ENCODE assay signal across 1 cellular context in the genomic region with DNA sequence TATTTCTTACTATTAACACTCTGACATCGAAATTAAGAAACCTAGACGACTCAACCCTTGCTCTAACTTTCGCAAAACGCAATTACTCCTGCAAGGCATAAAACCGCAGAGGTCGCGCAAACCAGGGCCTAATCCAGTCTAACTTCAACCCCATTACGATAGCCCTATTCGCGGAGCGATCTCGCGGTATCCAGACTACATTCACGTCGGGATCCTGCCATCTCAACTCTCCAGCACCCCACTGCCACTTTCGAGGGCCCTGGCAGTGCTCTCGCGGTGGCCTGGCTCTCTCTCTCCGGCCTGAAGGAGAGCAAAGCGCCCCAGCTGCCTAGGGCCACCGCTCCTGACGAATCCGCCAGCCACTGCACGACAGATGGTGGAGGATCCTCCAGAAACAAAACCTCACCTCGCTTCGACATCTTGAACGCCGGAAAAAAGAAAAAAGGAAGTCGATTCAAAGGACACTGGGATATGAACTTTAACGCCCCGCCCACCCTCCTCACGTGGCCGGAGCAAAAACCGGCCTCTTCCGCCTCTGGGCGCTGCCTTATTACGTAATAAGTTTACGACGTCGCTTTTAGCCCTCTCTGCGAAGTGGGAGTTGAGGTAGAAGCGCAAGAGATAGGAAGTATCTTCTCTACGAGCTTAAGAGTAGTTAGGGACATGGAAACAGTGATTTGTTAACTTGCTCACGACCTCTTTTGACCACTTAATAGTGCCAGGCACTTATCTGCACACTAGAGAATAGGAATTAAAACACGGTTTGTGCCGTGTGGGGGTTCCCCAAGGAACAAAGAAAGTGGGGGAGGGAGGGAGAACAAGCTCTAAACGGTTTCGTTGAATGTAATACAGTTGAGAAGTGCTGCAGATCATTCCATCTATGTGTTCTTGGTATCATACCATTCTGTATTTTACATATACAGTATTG.
A peak's percentile ranks its signal among the peaks of the same experiment; 100 is the strongest.
TF ChIP-seq lines count a peak whose summit lies in the region.

Gene RPL23 (minus strand): TSS at position 430 of the 928 bp plus-strand sequence. CDS start 11 bp downstream, at position 419.

TF ChIP-seq in K562, 482 proteins besides CTCF, POLR2A, EP300 and RAD21 (continued from another document and continues in another):
- TF ChIP-seq ZNF23 (CRISPR knock-in tag; IDR thresholded peaks at IDR 0.05): no peak
- no peak for TF ChIP-seq ATF6 (CRISPR knock-in tag; IDR thresholded peaks at IDR 0.05)
- TF ChIP-seq ZNF184 (CRISPR knock-in tag; IDR thresholded peaks at IDR 0.05): no peak
- peak; percentile 67; the same call in 1 of the 2 replicates for TF ChIP-seq TRIM28 (IDR thresholded peaks at IDR 0.05)
- peak in 1 of 2 experiments; percentile 54 for TF ChIP-seq E2F6 (IDR thresholded peaks at IDR 0.05; ENCODE audit: borderline replicate concordance in 1 of 2, extremely low read depth in 1 of 2, insufficient read depth in 1 of 2, insufficient read length in 1 of 2, low read depth in 1 of 2, low read length in 1 of 2, poor library complexity in 1 of 2, severe bottlenecking in 1 of 2)
- TF ChIP-seq, protein P1, sequence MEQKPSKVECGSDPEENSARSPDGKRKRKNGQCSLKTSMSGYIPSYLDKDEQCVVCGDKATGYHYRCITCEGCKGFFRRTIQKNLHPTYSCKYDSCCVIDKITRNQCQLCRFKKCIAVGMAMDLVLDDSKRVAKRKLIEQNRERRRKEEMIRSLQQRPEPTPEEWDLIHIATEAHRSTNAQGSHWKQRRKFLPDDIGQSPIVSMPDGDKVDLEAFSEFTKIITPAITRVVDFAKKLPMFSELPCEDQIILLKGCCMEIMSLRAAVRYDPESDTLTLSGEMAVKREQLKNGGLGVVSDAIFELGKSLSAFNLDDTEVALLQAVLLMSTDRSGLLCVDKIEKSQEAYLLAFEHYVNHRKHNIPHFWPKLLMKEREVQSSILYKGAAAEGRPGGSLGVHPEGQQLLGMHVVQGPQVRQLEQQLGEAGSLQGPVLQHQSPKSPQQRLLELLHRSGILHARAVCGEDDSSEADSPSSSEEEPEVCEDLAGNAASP (IDR thresholded peaks at IDR 0.05): no peak
- no peak for TF ChIP-seq ZNF274 (IDR thresholded peaks at IDR 0.05; ENCODE audit: borderline replicate concordance, low read depth, low read length)
- TF ChIP-seq MTA3 (IDR thresholded peaks at IDR 0.05; ENCODE audit: borderline replicate concordance): peak; percentile 75
- TF ChIP-seq NR2C2 (CRISPR knock-in tag; IDR thresholded peaks at IDR 0.05): no peak
- peak; percentile 97 for TF ChIP-seq NR2C2 (tag; IDR thresholded peaks at IDR 0.05)
- peak; percentile 95 for TF ChIP-seq CHD2 (IDR thresholded peaks at IDR 0.05; ENCODE audit: low read depth, low read length)
- TF ChIP-seq ZNF175 (CRISPR knock-in tag; IDR thresholded peaks at IDR 0.05; ENCODE audit: low read depth): peak; percentile 29; the same call in 1 of the 2 replicates
- no peak for TF ChIP-seq SREBF1 (IDR thresholded peaks at IDR 0.05; ENCODE audit: borderline replicate concordance, low read depth, low read length)
- peak; percentile 80 for TF ChIP-seq CREB3L1 (IDR thresholded peaks at IDR 0.05; ENCODE audit: borderline replicate concordance, low read depth)
- TF ChIP-seq, protein P2, sequence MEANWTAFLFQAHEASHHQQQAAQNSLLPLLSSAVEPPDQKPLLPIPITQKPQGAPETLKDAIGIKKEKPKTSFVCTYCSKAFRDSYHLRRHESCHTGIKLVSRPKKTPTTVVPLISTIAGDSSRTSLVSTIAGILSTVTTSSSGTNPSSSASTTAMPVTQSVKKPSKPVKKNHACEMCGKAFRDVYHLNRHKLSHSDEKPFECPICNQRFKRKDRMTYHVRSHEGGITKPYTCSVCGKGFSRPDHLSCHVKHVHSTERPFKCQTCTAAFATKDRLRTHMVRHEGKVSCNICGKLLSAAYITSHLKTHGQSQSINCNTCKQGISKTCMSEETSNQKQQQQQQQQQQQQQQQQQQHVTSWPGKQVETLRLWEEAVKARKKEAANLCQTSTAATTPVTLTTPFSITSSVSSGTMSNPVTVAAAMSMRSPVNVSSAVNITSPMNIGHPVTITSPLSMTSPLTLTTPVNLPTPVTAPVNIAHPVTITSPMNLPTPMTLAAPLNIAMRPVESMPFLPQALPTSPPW (CRISPR knock-in tag; IDR thresholded peaks at IDR 0.05): peak; percentile 56
- TF ChIP-seq ZNF518B (CRISPR knock-in tag; IDR thresholded peaks at IDR 0.05): no peak
- TF ChIP-seq ZNF639 (CRISPR knock-in tag; conservative IDR thresholded peaks at IDR 0.05 in 1 of 2, IDR thresholded peaks at IDR 0.05 in 1 of 2): peak in 1 of 2 experiments; percentile 79; a peak in 2 of 4 replicates
- peak; percentile 60 for TF ChIP-seq CBFA2T2 (conservative IDR thresholded peaks at IDR 0.05)
- TF ChIP-seq MBD2 (IDR thresholded peaks at IDR 0.05; ENCODE audit: borderline replicate concordance, low read depth): peak; percentile 86; the same call in 1 of the 2 replicates
- peak; percentile 95 for TF ChIP-seq PHF20 (IDR thresholded peaks at IDR 0.05; ENCODE audit: partially characterized antibody)
- TF ChIP-seq SIN3B (IDR thresholded peaks at IDR 0.05; ENCODE audit: low read depth): no peak; the same call in none of the 2 replicates
- TF ChIP-seq TCF15 (CRISPR knock-in tag; IDR thresholded peaks at IDR 0.05): no peak
- peak; percentile 89 to 91; a peak in 3 of 4 replicates for TF ChIP-seq FOXK2 (conservative IDR thresholded peaks at IDR 0.05 in 1 of 2, IDR thresholded peaks at IDR 0.05 in 1 of 2; ENCODE audit: low read depth in 2 of 2)
- TF ChIP-seq GABPB1 (CRISPR knock-in tag; IDR thresholded peaks at IDR 0.05): peak; percentile 66
- TF ChIP-seq, protein P3, sequence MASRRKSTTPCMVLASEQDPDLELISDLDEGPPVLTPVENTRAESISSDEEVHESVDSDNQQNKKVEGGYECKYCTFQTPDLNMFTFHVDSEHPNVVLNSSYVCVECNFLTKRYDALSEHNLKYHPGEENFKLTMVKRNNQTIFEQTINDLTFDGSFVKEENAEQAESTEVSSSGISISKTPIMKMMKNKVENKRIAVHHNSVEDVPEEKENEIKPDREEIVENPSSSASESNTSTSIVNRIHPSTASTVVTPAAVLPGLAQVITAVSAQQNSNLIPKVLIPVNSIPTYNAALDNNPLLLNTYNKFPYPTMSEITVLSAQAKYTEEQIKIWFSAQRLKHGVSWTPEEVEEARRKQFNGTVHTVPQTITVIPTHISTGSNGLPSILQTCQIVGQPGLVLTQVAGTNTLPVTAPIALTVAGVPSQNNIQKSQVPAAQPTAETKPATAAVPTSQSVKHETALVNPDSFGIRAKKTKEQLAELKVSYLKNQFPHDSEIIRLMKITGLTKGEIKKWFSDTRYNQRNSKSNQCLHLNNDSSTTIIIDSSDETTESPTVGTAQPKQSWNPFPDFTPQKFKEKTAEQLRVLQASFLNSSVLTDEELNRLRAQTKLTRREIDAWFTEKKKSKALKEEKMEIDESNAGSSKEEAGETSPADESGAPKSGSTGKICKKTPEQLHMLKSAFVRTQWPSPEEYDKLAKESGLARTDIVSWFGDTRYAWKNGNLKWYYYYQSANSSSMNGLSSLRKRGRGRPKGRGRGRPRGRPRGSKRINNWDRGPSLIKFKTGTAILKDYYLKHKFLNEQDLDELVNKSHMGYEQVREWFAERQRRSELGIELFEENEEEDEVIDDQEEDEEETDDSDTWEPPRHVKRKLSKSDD (conservative IDR thresholded peaks at IDR 0.05; ENCODE audit: low read length): 0 out of 2 replicates have a peak, but pooled peaks have one; percentile 61
- TF ChIP-seq POLR2G (IDR thresholded peaks at IDR 0.05; ENCODE audit: low read depth, low read length): peak; percentile 97
- TF ChIP-seq, protein P4, sequence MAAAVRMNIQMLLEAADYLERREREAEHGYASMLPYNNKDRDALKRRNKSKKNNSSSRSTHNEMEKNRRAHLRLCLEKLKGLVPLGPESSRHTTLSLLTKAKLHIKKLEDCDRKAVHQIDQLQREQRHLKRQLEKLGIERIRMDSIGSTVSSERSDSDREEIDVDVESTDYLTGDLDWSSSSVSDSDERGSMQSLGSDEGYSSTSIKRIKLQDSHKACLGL (CRISPR knock-in tag; IDR thresholded peaks at IDR 0.05; ENCODE audit: borderline replicate concordance, poor library complexity, severe bottlenecking): peak; percentile 88
- TF ChIP-seq POLR3G (IDR thresholded peaks at IDR 0.05; ENCODE audit: extremely low read depth, insufficient read length, insufficient replicate concordance): no peak
- TF ChIP-seq CREBBP (IDR thresholded peaks at IDR 0.05; ENCODE audit: low read depth, low read length): no peak
- TF ChIP-seq THRAP3 (IDR thresholded peaks at IDR 0.05; ENCODE audit: borderline replicate concordance): 0 out of 2 replicates have a peak, but pooled peaks have one; percentile 22
- TF ChIP-seq POLR2H (tag; IDR thresholded peaks at IDR 0.05; ENCODE audit: low read depth): peak; percentile 98
- 0 out of 2 replicates have a peak, but pooled peaks have one; percentile 6 for TF ChIP-seq TFE3 (CRISPR knock-in tag; IDR thresholded peaks at IDR 0.05)
- TF ChIP-seq BRD9 (IDR thresholded peaks at IDR 0.05; ENCODE audit: low read depth, partially characterized antibody): peak; percentile 98
- TF ChIP-seq NFATC3 (IDR thresholded peaks at IDR 0.05): no peak; the same call in 1 of the 2 replicates
- no peak for TF ChIP-seq HNRNPH1 (optimal IDR thresholded peaks at IDR 0.05; ENCODE audit: low read depth, low read length)
- TF ChIP-seq EGR1 (conservative IDR thresholded peaks at IDR 0.05): peak; percentile 28; the same call in 1 of the 2 replicates
